In genomic region chr5:145237843-145238242, GRCh38 we compare ENCODE assay signal across 1 cellular context.
TF ChIP-seq lines count a peak whose summit lies in the region.

No MANE protein-coding gene starts in this region.

TF ChIP-seq in liver, 16 proteins besides CTCF, POLR2A, EP300 and RAD21 (continued from another document):
- TF ChIP-seq, protein P1, sequence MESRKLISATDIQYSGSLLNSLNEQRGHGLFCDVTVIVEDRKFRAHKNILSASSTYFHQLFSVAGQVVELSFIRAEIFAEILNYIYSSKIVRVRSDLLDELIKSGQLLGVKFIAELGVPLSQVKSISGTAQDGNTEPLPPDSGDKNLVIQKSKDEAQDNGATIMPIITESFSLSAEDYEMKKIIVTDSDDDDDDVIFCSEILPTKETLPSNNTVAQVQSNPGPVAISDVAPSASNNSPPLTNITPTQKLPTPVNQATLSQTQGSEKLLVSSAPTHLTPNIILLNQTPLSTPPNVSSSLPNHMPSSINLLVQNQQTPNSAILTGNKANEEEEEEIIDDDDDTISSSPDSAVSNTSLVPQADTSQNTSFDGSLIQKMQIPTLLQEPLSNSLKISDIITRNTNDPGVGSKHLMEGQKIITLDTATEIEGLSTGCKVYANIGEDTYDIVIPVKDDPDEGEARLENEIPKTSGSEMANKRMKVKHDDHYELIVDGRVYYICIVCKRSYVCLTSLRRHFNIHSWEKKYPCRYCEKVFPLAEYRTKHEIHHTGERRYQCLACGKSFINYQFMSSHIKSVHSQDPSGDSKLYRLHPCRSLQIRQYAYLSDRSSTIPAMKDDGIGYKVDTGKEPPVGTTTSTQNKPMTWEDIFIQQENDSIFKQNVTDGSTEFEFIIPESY (IDR thresholded peaks at IDR 0.05): no peak
- no peak for TF ChIP-seq TAF1 (conservative IDR thresholded peaks at IDR 0.05)
